In genomic region chr16:10752843-10753523, GRCh38 we compare ENCODE assay signal across 9 cellular contexts. TPM values are rescaled to one million over a fixed set of nuclear protein-coding genes. Genes with fewer than 3 reads are reported as not detected.
A peak's percentile ranks its signal among the peaks of the same experiment; 100 is the strongest.
DNase-seq lines count a peak whose midpoint lies in the region; ATAC-seq and TF ChIP-seq lines count a peak whose summit lies in the region.
"Had no signal": no experiment of that assay in that cellular context is flagged by ENCODE, and none has a peak within 500 bp of the region (broad histone marks: within the 10 kb centered on the region; RNA-seq: fewer than 3 reads in every experiment).

No MANE protein-coding gene starts in this region.

- peaks cover 40 to 99% (median 79%) of the 10 kb centered on the region in 4 donors for H3K36me3 ChIP-seq in esophagus muscularis mucosa

- no peak for TF ChIP-seq EP300 in esophagus muscularis mucosa (IDR thresholded peaks at IDR 0.05)

- H3K4me1 ChIP-seq in esophagus muscularis mucosa = no peaks in the 10 kb centered on the region
- H3K4me1 ChIP-seq: vagina had no signal

- H3K36me3 Mint-ChIP-seq in chondrocyte (ENCODE audit: low read depth) = peaks cover 15% of the 10 kb centered on the region
- peaks cover 98% of the 10 kb centered on the region for H3K36me3 Mint-ChIP-seq in stimulated activated effector memory CD8-positive, alpha-beta T cell treated with anti-CD3 and anti-CD28 coated beads, Interleukin-12 subunit alpha, Interleukin-12 subunit beta, amount 100 ng/mL, for 72 hours
- peaks cover 16% of the 10 kb centered on the region for H3K36me3 Mint-ChIP-seq in activated CD8-positive, alpha-beta memory T cell treated with anti-CD3 and anti-CD28 coated beads, Interleukin-2, amount 10 ng/mL, durations not matched to agents 7 days and 5 days

- WGBS in esophagus muscularis mucosa = 94% methylated on average over 10 of the region's 10 CpGs

- no peaks in the 10 kb centered on the region for H3K27me3 ChIP-seq in esophagus muscularis mucosa
- H3K27me3 ChIP-seq: vagina had no signal

- no peaks in the 10 kb centered on the region for H3K9me3 Mint-ChIP-seq in chondrocyte (ENCODE audit: low read depth)
- H3K9me3 Mint-ChIP-seq in stimulated activated effector memory CD8-positive, alpha-beta T cell treated with anti-CD3 and anti-CD28 coated beads, Interleukin-12 subunit alpha, Interleukin-12 subunit beta, amount 100 ng/mL, for 72 hours = no peaks in the 10 kb centered on the region
- H3K9me3 Mint-ChIP-seq in activated CD8-positive, alpha-beta memory T cell treated with anti-CD3 and anti-CD28 coated beads, Interleukin-2, amount 10 ng/mL, durations not matched to agents 7 days and 5 days (ENCODE audit: low read depth) = no peaks in the 10 kb centered on the region

- H3K4me1 Mint-ChIP-seq in chondrocyte (ENCODE audit: low read depth) = peaks cover 39% of the 10 kb centered on the region
- peaks cover 57% of the 10 kb centered on the region for H3K4me1 Mint-ChIP-seq in stimulated activated effector memory CD8-positive, alpha-beta T cell treated with anti-CD3 and anti-CD28 coated beads, Interleukin-12 subunit alpha, Interleukin-12 subunit beta, amount 100 ng/mL, for 72 hours
- H3K4me1 Mint-ChIP-seq in activated CD8-positive, alpha-beta memory T cell treated with anti-CD3 and anti-CD28 coated beads, Interleukin-2, amount 10 ng/mL, durations not matched to agents 7 days and 5 days = peaks cover 37% of the 10 kb centered on the region

- TF ChIP-seq POLR2A in esophagus muscularis mucosa (IDR thresholded peaks at IDR 0.05; ENCODE audit: low read depth) = no peak

- H3K27me3 Mint-ChIP-seq in chondrocyte (ENCODE audit: low read depth) = no peaks in the 10 kb centered on the region
- no peaks in the 10 kb centered on the region for H3K27me3 Mint-ChIP-seq in activated CD8-positive, alpha-beta memory T cell treated with anti-CD3 and anti-CD28 coated beads, Interleukin-2, amount 10 ng/mL, durations not matched to agents 7 days and 5 days

- ATAC-seq in GM19438 (IDR thresholded peaks at IDR 0.05; ENCODE audit: low read depth, unreplicated experiment) = peak; percentile 55
- peak; percentile 40 for ATAC-seq in HG03378 (IDR thresholded peaks at IDR 0.05; ENCODE audit: unreplicated experiment)
- ATAC-seq in stimulated activated effector memory CD8-positive, alpha-beta T cell treated with anti-CD3 and anti-CD28 coated beads, Interleukin-12 subunit alpha, Interleukin-12 subunit beta, amount 100 ng/mL, for 72 hours = no peak
- ATAC-seq in GM19035 (IDR thresholded peaks at IDR 0.05; ENCODE audit: unreplicated experiment) = no peak
- ATAC-seq in activated CD8-positive, alpha-beta memory T cell treated with anti-CD3 and anti-CD28 coated beads, Interleukin-2, amount 10 ng/mL, durations not matched to agents 7 days and 5 days = no peak

- no peak overlapping the region for H3K27ac ChIP-seq in esophagus muscularis mucosa (replicated peaks in 1 of 4)
- H3K27ac ChIP-seq: vagina had no signal

- H3K4me3 ChIP-seq in esophagus muscularis mucosa = no peak overlapping the region
- H3K4me3 ChIP-seq: vagina had no signal

- TF ChIP-seq CTCF in chondrocyte (IDR thresholded peaks at IDR 0.05) (no peak), esophagus muscularis mucosa (IDR thresholded peaks at IDR 0.05) (no peak)

- H3K4me3 Mint-ChIP-seq in chondrocyte (ENCODE audit: unreplicated experiment) = no peak overlapping the region
- no peak overlapping the region for H3K4me3 Mint-ChIP-seq in stimulated activated effector memory CD8-positive, alpha-beta T cell treated with anti-CD3 and anti-CD28 coated beads, Interleukin-12 subunit alpha, Interleukin-12 subunit beta, amount 100 ng/mL, for 72 hours
- no peak overlapping the region for H3K4me3 Mint-ChIP-seq in activated CD8-positive, alpha-beta memory T cell treated with anti-CD3 and anti-CD28 coated beads, Interleukin-2, amount 10 ng/mL, durations not matched to agents 7 days and 5 days

- no peaks in the 10 kb centered on the region for H3K9me3 ChIP-seq in esophagus muscularis mucosa
- H3K9me3 ChIP-seq: vagina had no signal

- CTCF ChIA-PET in activated CD8-positive, alpha-beta memory T cell treated with anti-CD3 and anti-CD28 coated beads, Interleukin-2, amount 10 ng/mL, durations not matched to agents 7 days and 5 days (lab: Charles Lee) = interaction anchor here (0.7 to 1.3 kb wide), 4 partner anchors 9 to 166 kb away, joined by 3 to 4 read pairs (median 3); partner anchors contain the start of gene NUBP1

- H3K27ac Mint-ChIP-seq in chondrocyte (ENCODE audit: unreplicated experiment) = no peak overlapping the region
- peak overlapping the region; percentile 70 for H3K27ac Mint-ChIP-seq in stimulated activated effector memory CD8-positive, alpha-beta T cell treated with anti-CD3 and anti-CD28 coated beads, Interleukin-12 subunit alpha, Interleukin-12 subunit beta, amount 100 ng/mL, for 72 hours
- H3K27ac Mint-ChIP-seq in activated CD8-positive, alpha-beta memory T cell treated with anti-CD3 and anti-CD28 coated beads, Interleukin-2, amount 10 ng/mL, durations not matched to agents 7 days and 5 days = no peak overlapping the region

- DNase-seq in chondrocyte (ENCODE audit: low spot score) (peak; percentile 47), AG08396 (ENCODE audit: low spot score) (no peak), esophagus muscularis mucosa (ENCODE audit: extremely low spot score) (no peak)
- no peak for DNase-seq in stimulated activated effector memory CD8-positive, alpha-beta T cell treated with anti-CD3 and anti-CD28 coated beads, Interleukin-12 subunit alpha, Interleukin-12 subunit beta, amount 100 ng/mL, for 72 hours (ENCODE audit: low spot score in 2 of 2)
- DNase-seq in activated CD8-positive, alpha-beta memory T cell treated with anti-CD3 and anti-CD28 coated beads, Interleukin-2, amount 10 ng/mL, durations not matched to agents 7 days and 5 days = no peak

- intact Hi-C loops in esophagus muscularis mucosa (cut with DNase I) = no loop called here

RNA-seq across cellular contexts. Expression of gene NUBP1, which starts 9.3 kb away (rescaled TPM):
- 17.2 to 20.0 TPM (median 18.5 TPM) in 3 replicates for total RNA-seq in chondrocyte
- 10 to 100 TPM; 17.4 to 34.7 (median 28.4) TPM for total RNA-seq in esophagus muscularis mucosa
- 10 to 100 TPM; 27.8 to 35.3 TPM for total RNA-seq in activated CD8-positive, alpha-beta memory T cell treated with anti-CD3 and anti-CD28 coated beads, Interleukin-2, amount 10 ng/mL, durations not matched to agents 7 days and 5 days

RNA-seq across cellular contexts. Expression of gene TEKT5, which starts 58.3 kb away (rescaled TPM):
- total RNA-seq in chondrocyte (not detected in 3 replicates), esophagus muscularis mucosa (not detected)
- total RNA-seq in activated CD8-positive, alpha-beta memory T cell treated with anti-CD3 and anti-CD28 coated beads, Interleukin-2, amount 10 ng/mL, durations not matched to agents 7 days and 5 days = under 1 TPM in 1 of 2 experiments, not detected in 1; 0.18 TPM
- total RNA-seq: vagina had no signal

Comparison
In these comparisons a context has a peak if more than half of its experiments do, and no peak if none do; other contexts are left out.
1. ATAC-seq: peak in GM19438 (single experiment) and HG03378 (single experiment); none in stimulated activated effector memory CD8-positive, alpha-beta T cell treated with anti-CD3 and anti-CD28 coated beads, Interleukin-12 subunit alpha, Interleukin-12 subunit beta, amount 100 ng/mL, for 72 hours (single experiment), GM19035 (single experiment) and activated CD8-positive, alpha-beta memory T cell treated with anti-CD3 and anti-CD28 coated beads, Interleukin-2, amount 10 ng/mL, durations not matched to agents 7 days and 5 days (single experiment).